ENCODE assay signal across 1 cellular context in the genomic region with DNA sequence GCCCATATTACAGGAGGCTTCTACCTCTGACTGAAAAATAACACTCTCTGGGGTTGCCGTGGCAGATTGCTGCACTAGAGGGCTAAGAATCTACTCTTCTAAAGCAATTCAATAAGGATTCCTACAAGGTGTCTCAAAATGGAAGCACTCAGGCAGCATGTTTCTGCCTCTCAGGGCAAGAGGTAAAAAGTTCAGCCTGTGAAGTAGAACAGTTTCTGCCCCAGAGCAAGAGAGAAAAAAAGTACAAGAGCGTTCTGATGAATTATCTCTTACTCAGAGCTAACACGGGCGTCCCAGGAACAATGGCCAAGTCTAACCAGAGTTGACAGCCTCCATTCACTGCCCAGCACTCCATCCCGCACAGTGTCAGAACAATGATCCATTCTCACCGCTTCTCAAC.
TF ChIP-seq lines count a peak whose summit lies in the region.

No MANE protein-coding gene starts in this region.

TF ChIP-seq in HepG2, 621 proteins besides CTCF, POLR2A, EP300 and RAD21 (continued from another document):
- TF ChIP-seq, protein P1, sequence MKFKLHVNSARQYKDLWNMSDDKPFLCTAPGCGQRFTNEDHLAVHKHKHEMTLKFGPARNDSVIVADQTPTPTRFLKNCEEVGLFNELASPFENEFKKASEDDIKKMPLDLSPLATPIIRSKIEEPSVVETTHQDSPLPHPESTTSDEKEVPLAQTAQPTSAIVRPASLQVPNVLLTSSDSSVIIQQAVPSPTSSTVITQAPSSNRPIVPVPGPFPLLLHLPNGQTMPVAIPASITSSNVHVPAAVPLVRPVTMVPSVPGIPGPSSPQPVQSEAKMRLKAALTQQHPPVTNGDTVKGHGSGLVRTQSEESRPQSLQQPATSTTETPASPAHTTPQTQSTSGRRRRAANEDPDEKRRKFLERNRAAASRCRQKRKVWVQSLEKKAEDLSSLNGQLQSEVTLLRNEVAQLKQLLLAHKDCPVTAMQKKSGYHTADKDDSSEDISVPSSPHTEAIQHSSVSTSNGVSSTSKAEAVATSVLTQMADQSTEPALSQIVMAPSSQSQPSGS (CRISPR knock-in tag; IDR thresholded peaks at IDR 0.05): no peak
- TF ChIP-seq JDP2 (CRISPR knock-in tag; IDR thresholded peaks at IDR 0.05; ENCODE audit: borderline replicate concordance): no peak
